Comparison of ENCODE assay signal across 17 cellular contexts in the genomic region with DNA sequence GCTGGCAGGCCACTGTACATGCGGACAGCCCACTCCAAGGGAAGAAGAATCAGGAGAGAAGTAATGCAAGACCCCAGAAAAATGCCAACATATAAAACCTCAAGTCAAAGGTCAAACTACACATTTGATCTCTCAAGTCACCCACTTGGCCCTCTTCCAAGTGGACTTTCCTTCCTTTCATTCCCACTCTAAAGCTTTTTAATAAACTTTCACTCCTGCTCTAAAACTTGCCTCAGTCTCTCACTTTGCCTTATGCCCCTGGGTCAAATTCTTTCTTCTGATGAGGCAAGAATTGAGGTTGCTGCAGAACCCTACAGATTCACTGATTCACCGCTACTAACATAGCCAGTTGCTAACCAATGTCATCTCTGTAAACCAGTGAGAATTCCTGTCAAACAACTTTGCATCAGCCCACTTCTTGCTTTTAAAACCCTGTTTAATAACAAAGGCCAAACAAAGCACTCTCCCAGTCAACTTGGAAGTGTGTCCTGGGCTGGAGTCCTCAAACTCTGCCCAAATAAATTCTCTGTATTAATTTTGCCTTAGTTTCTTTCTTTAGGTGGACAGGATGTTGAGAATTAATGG. TPM values are rescaled to one million over a fixed set of nuclear protein-coding genes. Genes with fewer than 3 reads are reported as not detected.
A peak's percentile ranks its signal among the peaks of the same experiment; 100 is the strongest.
DNase-seq lines count a peak whose midpoint lies in the region; ATAC-seq, FAIRE-seq and TF ChIP-seq lines count a peak whose summit lies in the region.
"Had no signal": no experiment of that assay in that cellular context is flagged by ENCODE, and none has a peak within 500 bp of the region (broad histone marks: within the 10 kb centered on the region; RNA-seq: fewer than 3 reads in every experiment).

No MANE protein-coding gene starts in this region.

- H3K9me3 Mint-ChIP-seq in nephron (no peaks in the 10 kb centered on the region), HFFc6 (no peaks in the 10 kb centered on the region)
- H3K9me3 Mint-ChIP-seq in activated naive CD8-positive, alpha-beta T cell treated with anti-CD3 and anti-CD28 coated beads, Interleukin-2, amount 50 U/mL, for 24 hours: no peaks in the 10 kb centered on the region

- H3K36me3 ChIP-seq in bronchial epithelial cell (ENCODE audit: control insufficient read depth, insufficient read depth, low read length): no peaks in the 10 kb centered on the region
- H3K36me3 ChIP-seq: Peyer's patch had no signal

- H3K27ac Mint-ChIP-seq in nephron (peak overlapping the region in 2 of 3 experiments; percentile 18 to 39), HFFc6 (no peak overlapping the region)
- no peak overlapping the region for H3K27ac Mint-ChIP-seq in activated naive CD8-positive, alpha-beta T cell treated with anti-CD3 and anti-CD28 coated beads, Interleukin-2, amount 50 U/mL, for 24 hours

- H3K36me3 Mint-ChIP-seq in nephron (ENCODE audit: low read depth) (no peaks in the 10 kb centered on the region), HFFc6 (ENCODE audit: low read depth) (no peaks in the 10 kb centered on the region)
- no peaks in the 10 kb centered on the region for H3K36me3 Mint-ChIP-seq in activated naive CD8-positive, alpha-beta T cell treated with anti-CD3 and anti-CD28 coated beads, Interleukin-2, amount 50 U/mL, for 24 hours (ENCODE audit: low read depth)

- H3K4me3 Mint-ChIP-seq in nephron: no peak overlapping the region
- H3K4me3 Mint-ChIP-seq in activated naive CD8-positive, alpha-beta T cell treated with anti-CD3 and anti-CD28 coated beads, Interleukin-2, amount 50 U/mL, for 24 hours: no peak overlapping the region
- no peak overlapping the region for H3K4me3 Mint-ChIP-seq in HFFc6

- peaks cover 6% of the 10 kb centered on the region for H3K27me3 Mint-ChIP-seq in nephron (ENCODE audit: low read depth)
- no peaks in the 10 kb centered on the region for H3K27me3 Mint-ChIP-seq in activated naive CD8-positive, alpha-beta T cell treated with anti-CD3 and anti-CD28 coated beads, Interleukin-2, amount 50 U/mL, for 24 hours
- H3K27me3 Mint-ChIP-seq in HFFc6 (ENCODE audit: insufficient read depth): peaks cover 7% of the 10 kb centered on the region

- H3K27me3 ChIP-seq in bronchial epithelial cell (ENCODE audit: control insufficient read depth, insufficient read depth, low read length): no peaks in the 10 kb centered on the region
- H3K27me3 ChIP-seq: Peyer's patch had no signal

- no peak overlapping the region for H3K4me3 ChIP-seq in bronchial epithelial cell (ENCODE audit: low read depth, low read length)
- H3K4me3 ChIP-seq: A549, Peyer's patch, SK-N-MC had no signal

- no peak for TF ChIP-seq CTCF in bronchial epithelial cell (IDR thresholded peaks at IDR 0.05; ENCODE audit: insufficient read depth, low read length, severe bottlenecking)
- TF ChIP-seq CTCF in nephron (IDR thresholded peaks at IDR 0.05; ENCODE audit: unreplicated experiment in 3 of 3): no peak
- no peak for TF ChIP-seq CTCF in HFFc6 (IDR thresholded peaks at IDR 0.05)

- no peak for ATAC-seq in activated naive CD8-positive, alpha-beta T cell treated with anti-CD3 and anti-CD28 coated beads, Interleukin-2, amount 50 U/mL, for 24 hours
- no peak for ATAC-seq in HG02678 (IDR thresholded peaks at IDR 0.05; ENCODE audit: unreplicated experiment)
- ATAC-seq: A549, Right ventricle myocardium inferior had no signal

- DNase-seq in EH (ENCODE audit: low read depth) (peak; percentile 5), LHCN-M2 (ENCODE audit: low read depth) (peak; percentile 10), bronchial epithelial cell (ENCODE audit: low read depth) (peak; percentile 53), HFFc6 (no peak), DMS79 (lab: John Stamatoyannopoulos, UW) (no peak)
- no peak for DNase-seq in activated naive CD8-positive, alpha-beta T cell treated with anti-CD3 and anti-CD28 coated beads, Interleukin-2, amount 50 U/mL, for 24 hours
- DNase-seq: DMS153, MM.1S, NCI-H1092 treated with DMSO at 0.1 percent for 48 hours, NCI-H1694, NCI-H510A treated with DMSO at 0.1 percent for 48 hours, Peyer's patch had no signal

- no peak for FAIRE-seq in bronchial epithelial cell (lab: Jason Lieb, UNC)
- FAIRE-seq: A549 had no signal

- H3K4me1 Mint-ChIP-seq in nephron (no peaks in the 10 kb centered on the region), HFFc6 (ENCODE audit: low read depth) (no peaks in the 10 kb centered on the region)
- no peaks in the 10 kb centered on the region for H3K4me1 Mint-ChIP-seq in activated naive CD8-positive, alpha-beta T cell treated with anti-CD3 and anti-CD28 coated beads, Interleukin-2, amount 50 U/mL, for 24 hours

RNA-seq across cellular contexts. Expression of a gene that starts 6.9 kb away (rescaled TPM):
- 117 and 126 TPM in 2 replicates for total RNA-seq in LHCN-M2 (2014; rRNA removed)
- polyA plus RNA-seq in LHCN-M2 (2012): 104 TPM
- 279 and 345 TPM in 2 replicates for total RNA-seq in bronchial epithelial cell
- total RNA-seq in HFFc6 (2021; fragmentation: NEBNext Ultra II Directional; extraction: Animal tissue kit (Norgen Biotek cat#: 25700)): 100 to 1,000 TPM in 1 of 6 experiments, 10 to 100 TPM in 5; 74.2 to 104 (median 86.5) TPM

RNA-seq across cellular contexts. Expression of a gene that starts 30.4 kb away (rescaled TPM):
- total RNA-seq in LHCN-M2 (2014; rRNA removed) (2.1 and 3.4 TPM in 2 replicates), bronchial epithelial cell (4.6 and 4.7 TPM in 2 replicates)
- polyA plus RNA-seq in LHCN-M2 (2012): 3.3 TPM
- 1 to 10 TPM; 5.1 to 7.5 (median 5.6) TPM for total RNA-seq in HFFc6 (2021; fragmentation: NEBNext Ultra II Directional; extraction: Animal tissue kit (Norgen Biotek cat#: 25700))

Comparison
In these comparisons a context has a peak if more than half of its experiments do, and no peak if none do; other contexts are left out.
1. DNase-seq: peak in EH (single experiment), LHCN-M2 (single experiment) and bronchial epithelial cell (single experiment); none in activated naive CD8-positive, alpha-beta T cell treated with anti-CD3 and anti-CD28 coated beads, Interleukin-2, amount 50 U/mL, for 24 hours (single experiment), HFFc6 (single experiment) and DMS79 (single experiment).
2. H3K27ac Mint-ChIP-seq: peak in nephron (2 of 3); none in activated naive CD8-positive, alpha-beta T cell treated with anti-CD3 and anti-CD28 coated beads, Interleukin-2, amount 50 U/mL, for 24 hours (single experiment) and HFFc6 (single experiment).